28 cellular contexts compared by ENCODE assay signal in the genomic region with DNA sequence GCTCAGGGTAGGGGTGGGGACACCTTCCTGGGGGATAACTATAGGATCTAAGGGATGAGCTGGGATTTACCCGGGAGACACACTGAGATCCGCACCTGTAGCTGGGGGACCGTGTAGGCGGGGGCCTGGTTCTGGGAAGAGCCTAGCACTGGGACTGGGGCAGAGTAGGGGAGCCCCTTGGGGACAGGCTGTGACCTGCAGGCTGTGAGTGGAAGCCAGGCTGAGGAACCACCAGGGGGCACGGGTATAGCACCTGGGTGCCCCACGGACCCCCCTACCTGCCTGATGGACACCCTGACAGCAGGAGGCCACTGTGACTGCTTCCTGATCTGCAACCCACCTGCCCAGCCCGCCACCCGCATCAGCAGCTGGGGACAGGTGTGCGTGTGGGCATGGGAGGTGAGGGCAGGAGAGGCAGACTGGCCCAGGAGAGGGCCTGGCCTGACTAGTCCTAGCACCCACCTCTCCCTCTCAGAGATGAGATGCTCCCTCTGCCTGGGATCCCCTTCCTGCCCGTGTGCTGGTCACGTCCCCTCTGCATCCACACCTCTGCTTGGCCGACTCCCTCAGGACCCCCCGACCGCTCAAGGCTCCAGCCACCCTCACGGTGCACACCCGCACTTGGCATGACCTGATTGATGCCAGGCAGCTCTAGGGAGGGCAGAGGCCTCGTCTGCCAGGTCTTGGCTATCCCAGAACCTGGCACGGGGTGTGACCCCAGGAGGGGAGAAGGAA.
A peak's percentile ranks its signal among the peaks of the same experiment; 100 is the strongest.
DNase-seq lines count a peak whose midpoint lies in the region; ATAC-seq and TF ChIP-seq lines count a peak whose summit lies in the region.
"Had no signal": no experiment of that assay in that cellular context is flagged by ENCODE, and none has a peak within 500 bp of the region (broad histone marks: within the 10 kb centered on the region; RNA-seq: fewer than 3 reads in every experiment).

No MANE protein-coding gene starts in this region.

- no peaks in the 10 kb centered on the region for H3K9me3 ChIP-seq in naive thymus-derived CD4-positive, alpha-beta T cell (ENCODE audit: control insufficient read depth in 2 of 3, low read length in 3 of 3)
- H3K9me3 ChIP-seq: gastroesophageal sphincter, Peyer's patch, SJSA1, upper lobe of left lung had no signal

- no peak overlapping the region for H3K27ac Mint-ChIP-seq in activated B cell treated with CpG ODN at 0.5 μM for 24 hours
- H3K27ac Mint-ChIP-seq in naive thymus-derived CD4-positive, alpha-beta T cell = no peak overlapping the region
- H3K27ac Mint-ChIP-seq: activated CD4-positive, alpha-beta memory T cell treated with anti-CD3 and anti-CD28 coated beads, Interleukin-2, amount 10 ng/mL, durations not matched to agents 7 days and 5 days; activated naive CD8-positive, alpha-beta T cell treated with anti-CD3 and anti-CD28 coated beads, Interleukin-2, amount 50 U/mL, for 24 hours; activated T-helper 17 cell treated with anti-CD3 and anti-CD28 coated beads, Interleukin-2, amount 50 U/mL, for 72 hours; immature natural killer cell; mesothelial cell of epicardium; naive B cell had no signal

- no peak for ATAC-seq in activated B cell treated with CpG ODN at 0.5 μM for 24 hours (ENCODE audit: low read depth)
- peak; percentile 29 for ATAC-seq in naive thymus-derived CD4-positive, alpha-beta T cell
- no peak for ATAC-seq in HG03442 (IDR thresholded peaks at IDR 0.05; ENCODE audit: unreplicated experiment)
- ATAC-seq in foreskin keratinocyte = no peak
- ATAC-seq: activated naive CD8-positive, alpha-beta T cell treated with anti-CD3 and anti-CD28 coated beads, Interleukin-2, amount 50 U/mL, for 24 hours; activated T-helper 17 cell treated with anti-CD3 and anti-CD28 coated beads, Interleukin-2, amount 50 U/mL, for 72 hours; gastroesophageal sphincter had no signal

- no peaks in the 10 kb centered on the region for H3K27me3 ChIP-seq in naive thymus-derived CD4-positive, alpha-beta T cell (ENCODE audit: control insufficient read depth in 2 of 2, insufficient read depth in 2 of 2, low read length in 2 of 2)
- H3K27me3 ChIP-seq in foreskin keratinocyte = no peaks in the 10 kb centered on the region
- H3K27me3 ChIP-seq: Peyer's patch, SJSA1, upper lobe of left lung had no signal

- no peaks in the 10 kb centered on the region for H3K9me3 Mint-ChIP-seq in activated B cell treated with CpG ODN at 0.5 μM for 24 hours
- H3K9me3 Mint-ChIP-seq in naive thymus-derived CD4-positive, alpha-beta T cell = no peaks in the 10 kb centered on the region
- H3K9me3 Mint-ChIP-seq: activated CD4-positive, alpha-beta memory T cell treated with anti-CD3 and anti-CD28 coated beads, Interleukin-2, amount 10 ng/mL, durations not matched to agents 7 days and 5 days; activated naive CD8-positive, alpha-beta T cell treated with anti-CD3 and anti-CD28 coated beads, Interleukin-2, amount 50 U/mL, for 24 hours; activated T-helper 17 cell treated with anti-CD3 and anti-CD28 coated beads, Interleukin-2, amount 50 U/mL, for 72 hours; immature natural killer cell; mesothelial cell of epicardium; naive B cell had no signal

- H3K4me3 ChIP-seq in naive thymus-derived CD4-positive, alpha-beta T cell (ENCODE audit: low read length) = no peak overlapping the region
- H3K4me3 ChIP-seq: gastroesophageal sphincter, Peyer's patch, SJSA1, upper lobe of left lung had no signal

- intact Hi-C loops in activated B cell treated with CpG ODN at 0.5 μM for 24 hours (cut with micrococcal nuclease) = no loop called here
- intact Hi-C loops in naive thymus-derived CD4-positive, alpha-beta T cell (cut with micrococcal nuclease) = no loop called here

- H3K36me3 Mint-ChIP-seq in activated B cell treated with CpG ODN at 0.5 μM for 24 hours (ENCODE audit: low read depth) = no peaks in the 10 kb centered on the region
- no peaks in the 10 kb centered on the region for H3K36me3 Mint-ChIP-seq in naive thymus-derived CD4-positive, alpha-beta T cell
- H3K36me3 Mint-ChIP-seq: immature natural killer cell, mesothelial cell of epicardium, naive B cell had no signal

- no peaks in the 10 kb centered on the region for H3K36me3 ChIP-seq in naive thymus-derived CD4-positive, alpha-beta T cell (ENCODE audit: control insufficient read depth in 2 of 3, insufficient read depth in 3 of 3, low read length in 3 of 3)
- H3K36me3 ChIP-seq: gastroesophageal sphincter, Peyer's patch, SJSA1, upper lobe of left lung had no signal

- H3K27ac ChIP-seq in naive thymus-derived CD4-positive, alpha-beta T cell (ENCODE audit: low read depth, low read length) = no peak overlapping the region
- no peak overlapping the region for H3K27ac ChIP-seq in foreskin keratinocyte
- H3K27ac ChIP-seq: gastroesophageal sphincter, Peyer's patch, SJSA1, upper lobe of left lung had no signal

- POLR2A ChIA-PET in activated B cell treated with CpG ODN at 0.5 μM for 24 hours (lab: Charles Lee) = no interaction called here
- POLR2A ChIA-PET in naive thymus-derived CD4-positive, alpha-beta T cell (lab: Charles Lee) = no interaction called here

- H3K27me3 Mint-ChIP-seq in activated B cell treated with CpG ODN at 0.5 μM for 24 hours = peaks cover 2% of the 10 kb centered on the region
- H3K27me3 Mint-ChIP-seq in naive thymus-derived CD4-positive, alpha-beta T cell = no peaks in the 10 kb centered on the region
- H3K27me3 Mint-ChIP-seq: activated CD4-positive, alpha-beta memory T cell treated with anti-CD3 and anti-CD28 coated beads, Interleukin-2, amount 10 ng/mL, durations not matched to agents 7 days and 5 days; activated naive CD8-positive, alpha-beta T cell treated with anti-CD3 and anti-CD28 coated beads, Interleukin-2, amount 50 U/mL, for 24 hours; activated T-helper 17 cell treated with anti-CD3 and anti-CD28 coated beads, Interleukin-2, amount 50 U/mL, for 72 hours had no signal

- TF ChIP-seq CTCF in activated B cell treated with CpG ODN at 0.5 μM for 24 hours (IDR thresholded peaks at IDR 0.05) = no peak
- no peak for TF ChIP-seq CTCF in foreskin keratinocyte (conservative IDR thresholded peaks at IDR 0.05)

- CTCF ChIA-PET in activated B cell treated with CpG ODN at 0.5 μM for 24 hours (lab: Charles Lee) = no interaction called here
- CTCF ChIA-PET in naive thymus-derived CD4-positive, alpha-beta T cell (lab: Charles Lee) = no interaction called here

- DNase-seq in 8988T = peak; percentile 67
- peak; percentile 28 for DNase-seq in D341Med (ENCODE audit: low spot score)
- DNase-seq in activated B cell treated with CpG ODN at 0.5 μM for 24 hours = peak; percentile 2
- DNase-seq in naive thymus-derived CD4-positive, alpha-beta T cell = no peak
- no peak for DNase-seq in foreskin keratinocyte
- no peak for DNase-seq in medulla oblongata (ENCODE audit: extremely low spot score)
- DNase-seq: activated CD4-positive, alpha-beta memory T cell treated with anti-CD3 and anti-CD28 coated beads, Interleukin-2, amount 10 ng/mL, durations not matched to agents 7 days and 5 days; activated CD4-positive, alpha-beta T cell treated with anti-CD3 and anti-CD28 coated beads for 1 hour; activated naive CD8-positive, alpha-beta T cell treated with anti-CD3 and anti-CD28 coated beads, Interleukin-2, amount 50 U/mL, for 24 hours; C1 segment of cervical spinal cord; Calu3; central memory CD4-positive, alpha-beta T cell; hippocampal formation; immature natural killer cell; naive B cell; NCI-H1048; NCI-H187; NCI-H2171 treated with DMSO at 0.1 percent for 48 hours; NCI-H526; stimulated activated CD4-positive, alpha-beta T cell treated with anti-CD3 and anti-CD28 coated beads, Interleukin-2, amount 100 ng/mL, for 48 hours; substantia nigra had no signal

- no peaks in the 10 kb centered on the region for H3K4me1 Mint-ChIP-seq in activated B cell treated with CpG ODN at 0.5 μM for 24 hours
- peaks cover 0 to 1% (median 0%) of the 10 kb centered on the region in 7 donors for H3K4me1 Mint-ChIP-seq in naive thymus-derived CD4-positive, alpha-beta T cell
- H3K4me1 Mint-ChIP-seq: activated CD4-positive, alpha-beta memory T cell treated with anti-CD3 and anti-CD28 coated beads, Interleukin-2, amount 10 ng/mL, durations not matched to agents 7 days and 5 days; activated naive CD8-positive, alpha-beta T cell treated with anti-CD3 and anti-CD28 coated beads, Interleukin-2, amount 50 U/mL, for 24 hours; activated T-helper 17 cell treated with anti-CD3 and anti-CD28 coated beads, Interleukin-2, amount 50 U/mL, for 72 hours; immature natural killer cell; mesothelial cell of epicardium; naive B cell had no signal

- no peaks in the 10 kb centered on the region for H3K4me1 ChIP-seq in naive thymus-derived CD4-positive, alpha-beta T cell (ENCODE audit: control insufficient read depth in 2 of 2, insufficient read depth in 2 of 2, low read length in 2 of 2)
- no peaks in the 10 kb centered on the region for H3K4me1 ChIP-seq in foreskin keratinocyte
- H3K4me1 ChIP-seq: gastroesophageal sphincter, Peyer's patch, SJSA1, upper lobe of left lung had no signal

- no peak overlapping the region for H3K4me3 Mint-ChIP-seq in activated B cell treated with CpG ODN at 0.5 μM for 24 hours
- no peak overlapping the region for H3K4me3 Mint-ChIP-seq in naive thymus-derived CD4-positive, alpha-beta T cell
- H3K4me3 Mint-ChIP-seq: activated CD4-positive, alpha-beta memory T cell treated with anti-CD3 and anti-CD28 coated beads, Interleukin-2, amount 10 ng/mL, durations not matched to agents 7 days and 5 days; activated naive CD8-positive, alpha-beta T cell treated with anti-CD3 and anti-CD28 coated beads, Interleukin-2, amount 50 U/mL, for 24 hours; activated T-helper 17 cell treated with anti-CD3 and anti-CD28 coated beads, Interleukin-2, amount 50 U/mL, for 72 hours; immature natural killer cell; mesothelial cell of epicardium had no signal

Comparison
In these comparisons a context has a peak if more than half of its experiments do, and no peak if none do; other contexts are left out.
1. DNase-seq: peak in 8988T (single experiment), D341Med (single experiment) and activated B cell treated with CpG ODN at 0.5 μM for 24 hours (single experiment); none in naive thymus-derived CD4-positive, alpha-beta T cell (0 of 9), foreskin keratinocyte (0 of 2) and medulla oblongata (single experiment).